In genomic region chr10:30432631-30433285, GRCh38 we compare ENCODE assay signal across 8 cellular contexts. TPM values are rescaled to one million over a fixed set of nuclear protein-coding genes. Genes with fewer than 3 reads are reported as not detected.
DNase-seq lines count a peak whose midpoint lies in the region; ATAC-seq lines count a peak whose summit lies in the region.

No MANE protein-coding gene starts in this region.

- H3K4me1 ChIP-seq in CD4-positive, alpha-beta memory T cell (ENCODE audit: insufficient read depth, low read length), result peaks cover 47% of the 10 kb centered on the region

- peak overlapping the region; percentile 83 to 94 (median 92) for H3K4me3 Mint-ChIP-seq in CD4-positive, alpha-beta memory T cell
- peak overlapping the region; percentile 90 to 95 for H3K4me3 Mint-ChIP-seq in effector memory CD8-positive, alpha-beta T cell
- peak overlapping the region; percentile 96 to 98 (median 97) for H3K4me3 Mint-ChIP-seq in naive B cell

- POLR2A ChIA-PET in CD4-positive, alpha-beta memory T cell (lab: Charles Lee; ENCODE audit: partially characterized antibody), result interaction anchor here (1.1 to 3.7 kb wide), 6 partner anchors 11 to 104 kb away, joined by 3 to 79 read pairs (median 6); no protein-coding TSS in a partner anchor

- DNase-seq in CD4-positive, alpha-beta memory T cell, result peak in 1 of 5 donors; percentile 41
- DNase-seq in LoVo (ENCODE audit: low spot score) (peak; percentile 54), naive B cell (no peak), globus pallidus (ENCODE audit: low spot score) (no peak), dedifferentiated amniotic fluid mesenchymal stem cell (ENCODE audit: extremely low spot score) (no peak)
- DNase-seq in effector memory CD8-positive, alpha-beta T cell, result no peak
- no peak for DNase-seq in activated effector memory CD4-positive, alpha-beta T cell treated with anti-CD3 and anti-CD28 coated beads, Interleukin-2, amount 50 U/mL, for 16 hours

- ATAC-seq in GM21423 (IDR thresholded peaks at IDR 0.05; ENCODE audit: unreplicated experiment), result peak; percentile 9
- peak; percentile 3 for ATAC-seq in effector memory CD8-positive, alpha-beta T cell (replicated peaks)
- peak; percentile 5 to 6 for ATAC-seq in naive B cell (ENCODE audit: low read depth in 2 of 2)

- no peaks in the 10 kb centered on the region for H3K27me3 Mint-ChIP-seq in CD4-positive, alpha-beta memory T cell
- H3K27me3 Mint-ChIP-seq in effector memory CD8-positive, alpha-beta T cell, result no peaks in the 10 kb centered on the region
- H3K27me3 Mint-ChIP-seq in naive B cell, result no peaks in the 10 kb centered on the region

- no peaks in the 10 kb centered on the region for H3K36me3 ChIP-seq in CD4-positive, alpha-beta memory T cell (ENCODE audit: insufficient read depth, low read length)

- H3K27ac Mint-ChIP-seq in CD4-positive, alpha-beta memory T cell, result peak overlapping the region; percentile 70 to 91 (median 90)
- H3K27ac Mint-ChIP-seq in effector memory CD8-positive, alpha-beta T cell, result peak overlapping the region; percentile 90 to 95
- peak overlapping the region; percentile 97 to 99 (median 99) for H3K27ac Mint-ChIP-seq in naive B cell

- peaks cover 33 to 52% (median 41%) of the 10 kb centered on the region in 4 donors for H3K4me1 Mint-ChIP-seq in CD4-positive, alpha-beta memory T cell
- H3K4me1 Mint-ChIP-seq in effector memory CD8-positive, alpha-beta T cell (ENCODE audit: low read depth in 2 of 2), result peaks cover 34 to 35% of the 10 kb centered on the region in 2 donors
- peaks cover 59 to 72% (median 64%) of the 10 kb centered on the region in 3 donors for H3K4me1 Mint-ChIP-seq in naive B cell

- intact Hi-C loops in CD4-positive, alpha-beta memory T cell (cut with micrococcal nuclease), result loop anchor here (1.0 to 10.0 kb wide), 2 partner anchors 14 to 602 kb away; partner anchors contain the start of gene ZNF438

- H3K9me3 ChIP-seq in CD4-positive, alpha-beta memory T cell (ENCODE audit: control insufficient read depth in 1 of 2, low read length in 2 of 2), result no peaks in the 10 kb centered on the region

- no peaks in the 10 kb centered on the region for H3K9me3 Mint-ChIP-seq in CD4-positive, alpha-beta memory T cell
- H3K9me3 Mint-ChIP-seq in effector memory CD8-positive, alpha-beta T cell, result no peaks in the 10 kb centered on the region
- peaks cover 0 to 1% (median 0%) of the 10 kb centered on the region in 7 donors for H3K9me3 Mint-ChIP-seq in naive B cell

- H3K27me3 ChIP-seq in CD4-positive, alpha-beta memory T cell (ENCODE audit: insufficient read depth, low read length), result no peaks in the 10 kb centered on the region

- H3K36me3 Mint-ChIP-seq in CD4-positive, alpha-beta memory T cell, result peaks cover 0 to 18% of the 10 kb centered on the region in 2 donors
- peaks cover 54% of the 10 kb centered on the region for H3K36me3 Mint-ChIP-seq in effector memory CD8-positive, alpha-beta T cell (ENCODE audit: insufficient read depth)
- H3K36me3 Mint-ChIP-seq in naive B cell, result peaks cover 3 to 13% of the 10 kb centered on the region in 2 donors

- CTCF ChIA-PET in CD4-positive, alpha-beta memory T cell (lab: Charles Lee; ENCODE audit: partially characterized antibody), result interaction anchor here (0.7 to 1.5 kb wide), 3 partner anchors 17 to 1497 kb away, joined by 3 to 4 read pairs (median 3); no protein-coding TSS in a partner anchor

- peak overlapping the region; percentile 55 to 75 for H3K4me3 ChIP-seq in CD4-positive, alpha-beta memory T cell (ENCODE audit: low read length in 2 of 2)

- peak overlapping the region; percentile 88 for H3K27ac ChIP-seq in CD4-positive, alpha-beta memory T cell (ENCODE audit: low read depth, low read length)

RNA-seq across cellular contexts. Expression of gene MAP3K8, which starts 1.2 kb away (rescaled TPM):
- 1 to 10 TPM; 5.5 to 6.5 TPM for total RNA-seq in CD4-positive, alpha-beta memory T cell
- polyA plus RNA-seq in CD4-positive, alpha-beta memory T cell, result 1 to 10 TPM; 2.7 to 5.9 TPM
- 100 to 1,000 TPM in 2 of 6 donors, 10 to 100 TPM in 4; 75.2 to 122 (median 90.8) TPM for polyA plus RNA-seq in naive B cell (ENCODE audit: low read depth in 6 of 6)

Comparison
In these comparisons a context has a peak if more than half of its experiments do, and no peak if none do; other contexts are left out.
1. RNA of gene MAP3K8, which starts 1.2 kb away (polyA plus RNA-seq): 75.2 to 122 TPM in naive B cell; 2.7 to 5.9 TPM in CD4-positive, alpha-beta memory T cell; every median in the first group is over 10 times any median in the second.
2. Peak in every context shown above with its lines, with median percentiles within 50 percentile points of each other: H3K27ac Mint-ChIP-seq, H3K4me3 Mint-ChIP-seq and ATAC-seq.